9 cellular contexts compared by ENCODE assay signal in the genomic region with DNA sequence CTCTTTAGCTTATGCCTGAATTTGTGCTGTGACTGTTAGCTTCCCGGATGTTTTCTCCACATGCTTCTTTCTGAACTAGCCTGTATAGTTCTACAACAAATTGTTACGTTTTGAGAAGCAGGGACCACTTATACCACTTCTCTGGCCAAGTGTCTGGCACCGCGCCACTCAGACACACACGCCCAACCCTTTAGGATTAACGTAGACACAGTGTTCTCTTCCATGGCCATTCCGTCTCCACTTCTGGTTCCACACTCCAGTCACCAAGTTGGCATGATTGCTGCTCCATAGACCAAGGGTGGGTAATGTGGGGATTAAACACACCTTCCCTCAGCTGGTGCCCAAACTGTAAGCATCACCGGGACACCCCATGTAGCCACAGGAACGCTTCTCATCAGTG. TPM values are rescaled to one million over a fixed set of nuclear protein-coding genes. Genes with fewer than 3 reads are reported as not detected.
DNase-seq lines count a peak whose midpoint lies in the region; ATAC-seq and TF ChIP-seq lines count a peak whose summit lies in the region.
"Had no signal": no experiment of that assay in that cellular context is flagged by ENCODE, and none has a peak within 500 bp of the region (broad histone marks: within the 10 kb centered on the region; RNA-seq: fewer than 3 reads in every experiment).

No MANE protein-coding gene starts in this region.

- H3K36me3 ChIP-seq in mesodermal cell (ENCODE audit: control insufficient read depth, insufficient read depth, low read length) = no peaks in the 10 kb centered on the region

- peaks cover 4% of the 10 kb centered on the region for H3K9me3 Mint-ChIP-seq in natural killer cell treated with Interleukin-12 subunit alpha and Interleukin-12 subunit beta and Interleukin-15 and Interleukin-18, amount 100 ng/mL, for 72 hours
- no peaks in the 10 kb centered on the region for H3K9me3 Mint-ChIP-seq in natural killer cell
- H3K9me3 Mint-ChIP-seq in activated naive CD8-positive, alpha-beta T cell treated with anti-CD3 and anti-CD28 coated beads, Interleukin-2, amount 10 ng/mL, durations not matched to agents 7 days and 5 days = no peaks in the 10 kb centered on the region

- intact Hi-C loops in natural killer cell (cut with micrococcal nuclease) = no loop called here

- H3K27ac ChIP-seq in mesodermal cell (ENCODE audit: low read depth, low read length, severe bottlenecking) = no peak overlapping the region

- WGBS in mesodermal cell (ENCODE audit: insufficient coverage in 2 of 2), 2 experiments = 92 to 94% methylated on average over 6 to 9 of the region's 9 CpGs

- POLR2A ChIA-PET in activated naive CD8-positive, alpha-beta T cell treated with anti-CD3 and anti-CD28 coated beads, Interleukin-2, amount 10 ng/mL, durations not matched to agents 7 days and 5 days (lab: Charles Lee) = no interaction called here

- H3K4me3 Mint-ChIP-seq in natural killer cell treated with Interleukin-12 subunit alpha and Interleukin-12 subunit beta and Interleukin-15 and Interleukin-18, amount 100 ng/mL, for 72 hours = peak overlapping the region; percentile 30
- no peak overlapping the region for H3K4me3 Mint-ChIP-seq in natural killer cell
- H3K4me3 Mint-ChIP-seq in activated naive CD8-positive, alpha-beta T cell treated with anti-CD3 and anti-CD28 coated beads, Interleukin-2, amount 10 ng/mL, durations not matched to agents 7 days and 5 days = peak overlapping the region; percentile 50

- TF ChIP-seq CTCF in natural killer cell (IDR thresholded peaks at IDR 0.05) = no peak

- ATAC-seq in natural killer cell treated with Interleukin-12 subunit alpha and Interleukin-12 subunit beta and Interleukin-15 and Interleukin-18, amount 100 ng/mL, for 72 hours = no peak
- no peak for ATAC-seq in natural killer cell
- no peak for ATAC-seq in activated naive CD8-positive, alpha-beta T cell treated with anti-CD3 and anti-CD28 coated beads, Interleukin-2, amount 10 ng/mL, durations not matched to agents 7 days and 5 days (ENCODE audit: low read depth)
- no peak for ATAC-seq in GM18519 (IDR thresholded peaks at IDR 0.05; ENCODE audit: low FRiP score, unreplicated experiment)
- no peak for ATAC-seq in GM21529 (IDR thresholded peaks at IDR 0.05; ENCODE audit: unreplicated experiment)

- peaks cover 0 to 3% of the 10 kb centered on the region in 2 donors for H3K4me1 Mint-ChIP-seq in natural killer cell treated with Interleukin-12 subunit alpha and Interleukin-12 subunit beta and Interleukin-15 and Interleukin-18, amount 100 ng/mL, for 72 hours (ENCODE audit: low read depth in 2 of 2)
- no peaks in the 10 kb centered on the region for H3K4me1 Mint-ChIP-seq in natural killer cell
- peaks cover 2% of the 10 kb centered on the region for H3K4me1 Mint-ChIP-seq in activated naive CD8-positive, alpha-beta T cell treated with anti-CD3 and anti-CD28 coated beads, Interleukin-2, amount 10 ng/mL, durations not matched to agents 7 days and 5 days

- H3K27me3 Mint-ChIP-seq in natural killer cell treated with Interleukin-12 subunit alpha and Interleukin-12 subunit beta and Interleukin-15 and Interleukin-18, amount 100 ng/mL, for 72 hours = peaks cover 29 to 45% of the 10 kb centered on the region in 2 donors
- H3K27me3 Mint-ChIP-seq in natural killer cell (ENCODE audit: low read depth in 2 of 2) = peaks cover 28 to 29% of the 10 kb centered on the region in 2 donors
- peaks cover 42% of the 10 kb centered on the region for H3K27me3 Mint-ChIP-seq in activated naive CD8-positive, alpha-beta T cell treated with anti-CD3 and anti-CD28 coated beads, Interleukin-2, amount 10 ng/mL, durations not matched to agents 7 days and 5 days

- H3K4me3 ChIP-seq in mesodermal cell (ENCODE audit: extremely low read depth, insufficient read depth, low read length, poor library complexity, severe bottlenecking) = peak overlapping the region; percentile 62

- H3K27ac Mint-ChIP-seq in natural killer cell treated with Interleukin-12 subunit alpha and Interleukin-12 subunit beta and Interleukin-15 and Interleukin-18, amount 100 ng/mL, for 72 hours = no peak overlapping the region
- no peak overlapping the region for H3K27ac Mint-ChIP-seq in natural killer cell
- H3K27ac Mint-ChIP-seq in activated naive CD8-positive, alpha-beta T cell treated with anti-CD3 and anti-CD28 coated beads, Interleukin-2, amount 10 ng/mL, durations not matched to agents 7 days and 5 days = no peak overlapping the region

- peaks cover 3% of the 10 kb centered on the region for H3K4me1 ChIP-seq in mesodermal cell (ENCODE audit: control insufficient read depth, insufficient read depth, low read length, poor library complexity, severe bottlenecking)

- no peak for DNase-seq in natural killer cell treated with Interleukin-12 subunit alpha and Interleukin-12 subunit beta and Interleukin-15 and Interleukin-18, amount 100 ng/mL, for 72 hours (ENCODE audit: low spot score)
- DNase-seq in natural killer cell (no peak), mesenteric fat pad (ENCODE audit: low spot score) (no peak), RPMI8226 (no peak)
- no peak for DNase-seq in activated naive CD8-positive, alpha-beta T cell treated with anti-CD3 and anti-CD28 coated beads, Interleukin-2, amount 10 ng/mL, durations not matched to agents 7 days and 5 days

- H3K9me3 ChIP-seq in mesodermal cell (ENCODE audit: control insufficient read depth, low read length) = no peaks in the 10 kb centered on the region

- no peaks in the 10 kb centered on the region for H3K36me3 Mint-ChIP-seq in natural killer cell treated with Interleukin-12 subunit alpha and Interleukin-12 subunit beta and Interleukin-15 and Interleukin-18, amount 100 ng/mL, for 72 hours
- H3K36me3 Mint-ChIP-seq in natural killer cell = no peaks in the 10 kb centered on the region
- H3K36me3 Mint-ChIP-seq in activated naive CD8-positive, alpha-beta T cell treated with anti-CD3 and anti-CD28 coated beads, Interleukin-2, amount 10 ng/mL, durations not matched to agents 7 days and 5 days = no peaks in the 10 kb centered on the region

RNA-seq across cellular contexts. Expression of gene TMEM108, which starts 0.8 kb away (rescaled TPM):
- total RNA-seq in natural killer cell treated with Interleukin-12 subunit alpha and Interleukin-12 subunit beta and Interleukin-15 and Interleukin-18, amount 100 ng/mL, for 72 hours = not detected
- total RNA-seq in natural killer cell (not detected), mesenteric fat pad (1.5 TPM)
- not detected for total RNA-seq in activated naive CD8-positive, alpha-beta T cell treated with anti-CD3 and anti-CD28 coated beads, Interleukin-2, amount 10 ng/mL, durations not matched to agents 7 days and 5 days
- 4.4 TPM for polyA plus RNA-seq in mesodermal cell (2013, experiment 1 of 2)
- polyA plus RNA-seq in mesodermal cell (2013, experiment 2 of 2) = 4.1 TPM
- total RNA-seq: HT-29 had no signal
